Comparison of ENCODE assay signal across 13 cellular contexts in the genomic region with DNA sequence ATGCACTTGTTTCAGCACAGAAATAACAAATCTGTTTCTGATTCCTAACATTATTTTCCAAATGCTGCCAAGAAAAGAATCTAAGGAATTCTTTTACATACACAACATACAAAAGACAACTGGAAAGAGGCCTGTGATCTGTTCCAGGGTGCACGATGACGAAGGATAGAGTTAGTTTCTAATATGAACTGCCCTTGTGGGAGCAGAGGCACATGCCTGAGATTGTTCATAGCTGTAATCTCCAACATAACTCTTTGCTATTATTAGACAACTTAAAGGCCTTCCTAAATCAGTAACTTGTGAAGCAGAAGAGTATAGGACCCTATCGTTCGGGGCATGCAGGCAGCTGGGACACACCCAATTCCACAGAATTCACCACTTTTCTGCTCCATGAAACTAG. TPM values are rescaled to one million over a fixed set of nuclear protein-coding genes. Genes with fewer than 3 reads are reported as not detected.
DNase-seq lines count a peak whose midpoint lies in the region; ATAC-seq and TF ChIP-seq lines count a peak whose summit lies in the region.
"Had no signal": no experiment of that assay in that cellular context is flagged by ENCODE, and none has a peak within 500 bp of the region (broad histone marks: within the 10 kb centered on the region; RNA-seq: fewer than 3 reads in every experiment).

No MANE protein-coding gene starts in this region.

- no peaks in the 10 kb centered on the region for H3K27me3 ChIP-seq in muscle layer of colon (ENCODE audit: control insufficient read depth in 1 of 2, insufficient read depth in 2 of 2, low read length in 2 of 2)

- peak overlapping the region; percentile 55 for H3K27ac ChIP-seq in muscle layer of colon (ENCODE audit: low read depth, low read length)
- H3K27ac ChIP-seq: KMS-11 had no signal

- peaks cover 57% of the 10 kb centered on the region for H3K4me1 ChIP-seq in muscle layer of colon (ENCODE audit: insufficient read depth, low read length)

- no peak for TF ChIP-seq CTCF in fibroblast of the aortic adventitia (IDR thresholded peaks at IDR 0.05; ENCODE audit: insufficient read depth, low read length)

- ATAC-seq in GM21717 (IDR thresholded peaks at IDR 0.05; ENCODE audit: unreplicated experiment) = no peak
- no peak for ATAC-seq in SK-N-SH treated with all-trans-retinoic acid at 6 μM for 48 hours

- no peak overlapping the region for H3K9ac ChIP-seq in muscle layer of colon (ENCODE audit: low read length)
- H3K9ac ChIP-seq: KMS-11 had no signal

- H3K4me3 ChIP-seq in fibroblast of the aortic adventitia (ENCODE audit: low read depth, low read length) = no peak overlapping the region
- no peak overlapping the region for H3K4me3 ChIP-seq in muscle layer of colon (ENCODE audit: low read depth in 1 of 2, low read length in 2 of 2)

- H3K36me3 ChIP-seq in muscle layer of colon (ENCODE audit: insufficient read depth, low read length) = no peaks in the 10 kb centered on the region

- DNase-seq in LHCN-M2 (ENCODE audit: low read depth) (peak; percentile 61), fibroblast of the aortic adventitia (ENCODE audit: low read depth) (peak; percentile 98), NCI-H446 treated with DMSO at 0.1 percent for 48 hours (lab: John Stamatoyannopoulos, UW) (no peak)
- DNase-seq in activated CD8-positive, alpha-beta memory T cell treated with anti-CD3 and anti-CD28 coated beads, Interleukin-2, amount 50 U/mL, for 4 hours = no peak
- DNase-seq: activated B cell treated with CpG ODN at 0.5 μM for 24 hours; effector CD8-positive, alpha-beta T cell; head of caudate nucleus; NCI-H2029; posterior cingulate gyrus had no signal

- no peaks in the 10 kb centered on the region for H3K9me3 ChIP-seq in muscle layer of colon (ENCODE audit: low read length)

TF ChIP-seq in SK-N-SH treated with all-trans-retinoic acid at 6 μM for 48 hours, 23 proteins besides CTCF, POLR2A, EP300 and RAD21:
- TF ChIP-seq ZFP3 (CRISPR knock-in tag; IDR thresholded peaks at IDR 0.05) (no peak), TCF4 (CRISPR knock-in tag; IDR thresholded peaks at IDR 0.05; ENCODE audit: borderline replicate concordance) (no peak), OSR1 (CRISPR knock-in tag; IDR thresholded peaks at IDR 0.05) (no peak), GLIS3 (CRISPR knock-in tag; IDR thresholded peaks at IDR 0.05) (no peak), BACH2 (CRISPR knock-in tag; IDR thresholded peaks at IDR 0.05; ENCODE audit: borderline replicate concordance) (no peak), ZNF70 (CRISPR knock-in tag; IDR thresholded peaks at IDR 0.05) (no peak), PPARA (CRISPR knock-in tag; IDR thresholded peaks at IDR 0.05; ENCODE audit: borderline replicate concordance) (no peak), ZC3H10 (CRISPR knock-in tag; IDR thresholded peaks at IDR 0.05) (no peak), ZNF565 (CRISPR knock-in tag; conservative IDR thresholded peaks at IDR 0.05; ENCODE audit: low read depth) (no peak), ZFP30 (CRISPR knock-in tag; IDR thresholded peaks at IDR 0.05) (no peak), TOX (CRISPR knock-in tag; IDR thresholded peaks at IDR 0.05; ENCODE audit: borderline replicate concordance) (no peak), RARB (CRISPR knock-in tag; IDR thresholded peaks at IDR 0.05) (no peak), CSDC2 (CRISPR knock-in tag; IDR thresholded peaks at IDR 0.05) (no peak), ZNF8 (CRISPR knock-in tag; IDR thresholded peaks at IDR 0.05) (no peak), ARNTL (CRISPR knock-in tag; IDR thresholded peaks at IDR 0.05; ENCODE audit: borderline replicate concordance, low read depth) (no peak)
- TF ChIP-seq, protein P1, sequence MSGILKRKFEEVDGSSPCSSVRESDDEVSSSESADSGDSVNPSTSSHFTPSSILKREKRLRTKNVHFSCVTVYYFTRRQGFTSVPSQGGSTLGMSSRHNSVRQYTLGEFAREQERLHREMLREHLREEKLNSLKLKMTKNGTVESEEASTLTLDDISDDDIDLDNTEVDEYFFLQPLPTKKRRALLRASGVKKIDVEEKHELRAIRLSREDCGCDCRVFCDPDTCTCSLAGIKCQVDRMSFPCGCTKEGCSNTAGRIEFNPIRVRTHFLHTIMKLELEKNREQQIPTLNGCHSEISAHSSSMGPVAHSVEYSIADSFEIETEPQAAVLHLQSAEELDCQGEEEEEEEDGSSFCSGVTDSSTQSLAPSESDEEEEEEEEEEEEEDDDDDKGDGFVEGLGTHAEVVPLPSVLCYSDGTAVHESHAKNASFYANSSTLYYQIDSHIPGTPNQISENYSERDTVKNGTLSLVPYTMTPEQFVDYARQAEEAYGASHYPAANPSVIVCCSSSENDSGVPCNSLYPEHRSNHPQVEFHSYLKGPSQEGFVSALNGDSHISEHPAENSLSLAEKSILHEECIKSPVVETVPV (CRISPR knock-in tag; IDR thresholded peaks at IDR 0.05) = no peak
- TF ChIP-seq, protein P2, sequence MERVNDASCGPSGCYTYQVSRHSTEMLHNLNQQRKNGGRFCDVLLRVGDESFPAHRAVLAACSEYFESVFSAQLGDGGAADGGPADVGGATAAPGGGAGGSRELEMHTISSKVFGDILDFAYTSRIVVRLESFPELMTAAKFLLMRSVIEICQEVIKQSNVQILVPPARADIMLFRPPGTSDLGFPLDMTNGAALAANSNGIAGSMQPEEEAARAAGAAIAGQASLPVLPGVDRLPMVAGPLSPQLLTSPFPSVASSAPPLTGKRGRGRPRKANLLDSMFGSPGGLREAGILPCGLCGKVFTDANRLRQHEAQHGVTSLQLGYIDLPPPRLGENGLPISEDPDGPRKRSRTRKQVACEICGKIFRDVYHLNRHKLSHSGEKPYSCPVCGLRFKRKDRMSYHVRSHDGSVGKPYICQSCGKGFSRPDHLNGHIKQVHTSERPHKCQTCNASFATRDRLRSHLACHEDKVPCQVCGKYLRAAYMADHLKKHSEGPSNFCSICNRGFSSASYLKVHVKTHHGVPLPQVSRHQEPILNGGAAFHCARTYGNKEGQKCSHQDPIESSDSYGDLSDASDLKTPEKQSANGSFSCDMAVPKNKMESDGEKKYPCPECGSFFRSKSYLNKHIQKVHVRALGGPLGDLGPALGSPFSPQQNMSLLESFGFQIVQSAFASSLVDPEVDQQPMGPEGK (CRISPR knock-in tag; IDR thresholded peaks at IDR 0.05; ENCODE audit: borderline replicate concordance) = no peak
TF ChIP-seq in SK-N-SH treated with all-trans-retinoic acid at 6 μM for 48 hours: peak in this region for 0.

RNA-seq across cellular contexts. Expression of gene NHSL1, which starts 41.2 kb away (rescaled TPM):
- total RNA-seq in LHCN-M2 (2014; rRNA removed) = 12.4 and 21.4 TPM in 2 replicates
- polyA plus RNA-seq in LHCN-M2 (2012) = 3.9 TPM
- total RNA-seq in fibroblast of the aortic adventitia (ENCODE audit: low replicate concordance) = 7.9 and 17.8 TPM in 2 replicates

Comparison
In these comparisons a context has a peak if more than half of its experiments do, and no peak if none do; other contexts are left out.
1. DNase-seq: peak in LHCN-M2 (single experiment) and fibroblast of the aortic adventitia (single experiment); none in NCI-H446 treated with DMSO at 0.1 percent for 48 hours (single experiment) and activated CD8-positive, alpha-beta memory T cell treated with anti-CD3 and anti-CD28 coated beads, Interleukin-2, amount 50 U/mL, for 4 hours (single experiment).